2 cellular contexts compared by ENCODE assay signal in the genomic region with DNA sequence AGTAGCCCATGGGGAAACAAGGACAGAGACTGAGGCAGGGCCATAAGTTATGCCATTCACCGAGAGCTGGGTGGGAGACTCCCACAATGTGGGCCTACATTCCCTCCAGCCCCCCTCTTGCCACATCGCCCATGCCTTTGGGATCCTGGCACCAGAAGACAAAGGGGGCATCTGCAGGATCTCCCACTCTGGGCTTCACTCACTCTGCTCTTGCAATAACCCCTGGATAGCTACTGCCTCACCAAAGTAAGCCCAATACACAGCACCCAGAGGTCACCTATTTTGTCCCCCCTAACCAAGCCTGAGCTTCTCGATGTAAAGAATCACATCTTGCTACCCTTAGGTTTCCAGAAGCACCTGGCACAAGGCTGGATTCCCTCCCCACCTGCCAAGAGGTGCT.
TF ChIP-seq lines count a peak whose summit lies in the region.

No MANE protein-coding gene starts in this region.

TF ChIP-seq in SK-N-SH, 30 proteins besides CTCF, POLR2A, EP300 and RAD21 (continued from another document):
- no peak for TF ChIP-seq IRF3 (IDR thresholded peaks at IDR 0.05; ENCODE audit: low read depth, low read length)
- TF ChIP-seq, protein P1, sequence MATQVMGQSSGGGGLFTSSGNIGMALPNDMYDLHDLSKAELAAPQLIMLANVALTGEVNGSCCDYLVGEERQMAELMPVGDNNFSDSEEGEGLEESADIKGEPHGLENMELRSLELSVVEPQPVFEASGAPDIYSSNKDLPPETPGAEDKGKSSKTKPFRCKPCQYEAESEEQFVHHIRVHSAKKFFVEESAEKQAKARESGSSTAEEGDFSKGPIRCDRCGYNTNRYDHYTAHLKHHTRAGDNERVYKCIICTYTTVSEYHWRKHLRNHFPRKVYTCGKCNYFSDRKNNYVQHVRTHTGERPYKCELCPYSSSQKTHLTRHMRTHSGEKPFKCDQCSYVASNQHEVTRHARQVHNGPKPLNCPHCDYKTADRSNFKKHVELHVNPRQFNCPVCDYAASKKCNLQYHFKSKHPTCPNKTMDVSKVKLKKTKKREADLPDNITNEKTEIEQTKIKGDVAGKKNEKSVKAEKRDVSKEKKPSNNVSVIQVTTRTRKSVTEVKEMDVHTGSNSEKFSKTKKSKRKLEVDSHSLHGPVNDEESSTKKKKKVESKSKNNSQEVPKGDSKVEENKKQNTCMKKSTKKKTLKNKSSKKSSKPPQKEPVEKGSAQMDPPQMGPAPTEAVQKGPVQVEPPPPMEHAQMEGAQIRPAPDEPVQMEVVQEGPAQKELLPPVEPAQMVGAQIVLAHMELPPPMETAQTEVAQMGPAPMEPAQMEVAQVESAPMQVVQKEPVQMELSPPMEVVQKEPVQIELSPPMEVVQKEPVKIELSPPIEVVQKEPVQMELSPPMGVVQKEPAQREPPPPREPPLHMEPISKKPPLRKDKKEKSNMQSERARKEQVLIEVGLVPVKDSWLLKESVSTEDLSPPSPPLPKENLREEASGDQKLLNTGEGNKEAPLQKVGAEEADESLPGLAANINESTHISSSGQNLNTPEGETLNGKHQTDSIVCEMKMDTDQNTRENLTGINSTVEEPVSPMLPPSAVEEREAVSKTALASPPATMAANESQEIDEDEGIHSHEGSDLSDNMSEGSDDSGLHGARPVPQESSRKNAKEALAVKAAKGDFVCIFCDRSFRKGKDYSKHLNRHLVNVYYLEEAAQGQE (IDR thresholded peaks at IDR 0.05; ENCODE audit: low read depth, low read length), result no peak
- no peak for TF ChIP-seq FOSL2 (IDR thresholded peaks at IDR 0.05; ENCODE audit: borderline replicate concordance, low read depth)
- no peak for TF ChIP-seq GATA2 (CRISPR knock-in tag; IDR thresholded peaks at IDR 0.05)
- no peak for TF ChIP-seq FOXM1 (IDR thresholded peaks at IDR 0.05; ENCODE audit: low read depth)
- TF ChIP-seq FOXJ3 (CRISPR knock-in tag; IDR thresholded peaks at IDR 0.05), result no peak
- TF ChIP-seq POLR2AphosphoS5 (IDR thresholded peaks at IDR 0.05; ENCODE audit: low read depth, low read length), result no peak
- no peak for TF ChIP-seq ZBTB33 (IDR thresholded peaks at IDR 0.05; ENCODE audit: borderline replicate concordance, low read depth)
- no peak for TF ChIP-seq EZH2phosphoT487 (IDR thresholded peaks at IDR 0.05; ENCODE audit: borderline replicate concordance, low read depth)
- no peak for TF ChIP-seq RFX5 (IDR thresholded peaks at IDR 0.05; ENCODE audit: low read length)
- TF ChIP-seq SIN3A (IDR thresholded peaks at IDR 0.05; ENCODE audit: borderline replicate concordance, low read depth, low read length), result no peak
- no peak for TF ChIP-seq ELF1 (IDR thresholded peaks at IDR 0.05)
- TF ChIP-seq TAF1 (IDR thresholded peaks at IDR 0.05; ENCODE audit: borderline replicate concordance, low read depth, low read length), result no peak

TF ChIP-seq in SK-N-SH treated with all-trans-retinoic acid at 6 μM for 48 hours, 23 proteins besides CTCF, POLR2A, EP300 and RAD21 (continued from another document):
- TF ChIP-seq, protein P2, sequence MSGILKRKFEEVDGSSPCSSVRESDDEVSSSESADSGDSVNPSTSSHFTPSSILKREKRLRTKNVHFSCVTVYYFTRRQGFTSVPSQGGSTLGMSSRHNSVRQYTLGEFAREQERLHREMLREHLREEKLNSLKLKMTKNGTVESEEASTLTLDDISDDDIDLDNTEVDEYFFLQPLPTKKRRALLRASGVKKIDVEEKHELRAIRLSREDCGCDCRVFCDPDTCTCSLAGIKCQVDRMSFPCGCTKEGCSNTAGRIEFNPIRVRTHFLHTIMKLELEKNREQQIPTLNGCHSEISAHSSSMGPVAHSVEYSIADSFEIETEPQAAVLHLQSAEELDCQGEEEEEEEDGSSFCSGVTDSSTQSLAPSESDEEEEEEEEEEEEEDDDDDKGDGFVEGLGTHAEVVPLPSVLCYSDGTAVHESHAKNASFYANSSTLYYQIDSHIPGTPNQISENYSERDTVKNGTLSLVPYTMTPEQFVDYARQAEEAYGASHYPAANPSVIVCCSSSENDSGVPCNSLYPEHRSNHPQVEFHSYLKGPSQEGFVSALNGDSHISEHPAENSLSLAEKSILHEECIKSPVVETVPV (CRISPR knock-in tag; IDR thresholded peaks at IDR 0.05), result no peak
- TF ChIP-seq GLIS3 (CRISPR knock-in tag; IDR thresholded peaks at IDR 0.05), result no peak
- TF ChIP-seq SNAI2 (CRISPR knock-in tag; IDR thresholded peaks at IDR 0.05), result no peak
TF ChIP-seq in SK-N-SH treated with all-trans-retinoic acid at 6 μM for 48 hours: peak in this region for 0.
